9 cellular contexts compared by ENCODE assay signal in genomic region chr17:8123695-8124349, GRCh38. TPM values are rescaled to one million over a fixed set of nuclear protein-coding genes. Genes with fewer than 3 reads are reported as not detected.
DNase-seq lines count a peak whose midpoint lies in the region; TF ChIP-seq lines count a peak whose summit lies in the region.
"Had no signal": no experiment of that assay in that cellular context is flagged by ENCODE, and none has a peak within 500 bp of the region (broad histone marks: within the 10 kb centered on the region; RNA-seq: fewer than 3 reads in every experiment).

Gene HES7, minus strand, starts transcription at chr17:8124106. Its CDS starts 22 bp downstream, at chr17:8124084.

- in situ Hi-C loops in SK-MEL-5 (cut with HindIII; ENCODE audit: low pct_unique_long_range_greater_than_20kb, low sequenced_read_pairs) = no loop called here

- peaks cover 74% of the 10 kb centered on the region for H3K4me1 Mint-ChIP-seq in activated naive CD4-positive, alpha-beta T cell treated with anti-CD3 and anti-CD28 coated beads, Interleukin-2, amount 10 ng/mL, durations not matched to agents 7 days and 5 days

- H3K4me3 ChIP-seq in foreskin fibroblast (ENCODE audit: low read depth in 1 of 2, low read length in 2 of 2) (peak within 1 kb of the TSS; percentile 66 to 71), skin epidermis (peak within 1 kb of the TSS; percentile 22 to 65 (median 37))

- H3K27ac Mint-ChIP-seq in activated naive CD4-positive, alpha-beta T cell treated with anti-CD3 and anti-CD28 coated beads, Interleukin-2, amount 10 ng/mL, durations not matched to agents 7 days and 5 days = peak within 1 kb of the TSS; percentile 76

- TF ChIP-seq CTCF in foreskin fibroblast (IDR thresholded peaks at IDR 0.05; ENCODE audit: low read depth, low read length) = no peak

- H3K27ac ChIP-seq in skin epidermis = peak within 1 kb of the TSS in 2 of 21 experiments; percentile 5 to 13

- peaks cover 83% of the 10 kb centered on the region for H3K27me3 Mint-ChIP-seq in activated naive CD4-positive, alpha-beta T cell treated with anti-CD3 and anti-CD28 coated beads, Interleukin-2, amount 10 ng/mL, durations not matched to agents 7 days and 5 days

- DNase-seq in activated naive CD4-positive, alpha-beta T cell treated with anti-CD3 and anti-CD28 coated beads, Interleukin-2, amount 10 ng/mL, durations not matched to agents 7 days and 5 days = peak; percentile 36
- DNase-seq in activated naive CD4-positive, alpha-beta T cell treated with Interleukin-2 at 50 U/mL for 16 hours = no peak
- DNase-seq in SK-MEL-5 (ENCODE audit: low read depth, low spot score) (peak; percentile 32), foreskin fibroblast (peak in 1 of 2 donors; percentile 82), OCI-M2 (lab: John Stamatoyannopoulos, UW; ENCODE audit: unreplicated experiment) (no peak), cerebellar nuclear complex (lab: John Stamatoyannopoulos, UW) (no peak)
- DNase-seq in NK-92 treated with Interleukin-12 subunit alpha and Interleukin-12 subunit beta, amount 100 ng/mL, for 24 hours (lab: John Stamatoyannopoulos, UW) = no peak

- peak within 1 kb of the TSS; percentile 93 for H3K4me3 Mint-ChIP-seq in activated naive CD4-positive, alpha-beta T cell treated with anti-CD3 and anti-CD28 coated beads, Interleukin-2, amount 10 ng/mL, durations not matched to agents 7 days and 5 days

- peaks cover 5% of the 10 kb centered on the region for H3K36me3 Mint-ChIP-seq in activated naive CD4-positive, alpha-beta T cell treated with anti-CD3 and anti-CD28 coated beads, Interleukin-2, amount 10 ng/mL, durations not matched to agents 7 days and 5 days

- no peaks in the 10 kb centered on the region for H3K9me3 Mint-ChIP-seq in activated naive CD4-positive, alpha-beta T cell treated with anti-CD3 and anti-CD28 coated beads, Interleukin-2, amount 10 ng/mL, durations not matched to agents 7 days and 5 days

- CTCF ChIA-PET in activated naive CD4-positive, alpha-beta T cell treated with anti-CD3 and anti-CD28 coated beads, Interleukin-2, amount 10 ng/mL, durations not matched to agents 7 days and 5 days (lab: Charles Lee) = interaction anchor here (0.8 to 2.1 kb wide), 8 partner anchors 11 to 438 kb away, joined by 3 to 11 read pairs (median 4); no protein-coding TSS in a partner anchor

RNA-seq across cellular contexts. Expression of gene HES7, which starts in this region (rescaled TPM):
- total RNA-seq in SK-MEL-5 (2014; rRNA removed; shearing (Covaris generic)) = not detected in 2 replicates
- 0.54 TPM in 1 of 2 replicates, not detected in the other for polyA plus RNA-seq in SK-MEL-5 (2015; cell fraction: cytosol; rRNA removed)
- 3.5 and 4.4 TPM in 2 replicates for polyA plus RNA-seq in SK-MEL-5 (2015; cell fraction: nucleus; rRNA removed)
- total RNA-seq: glomerular endothelial cell had no signal

Comparison
In these comparisons a context has a peak if more than half of its experiments do, and no peak if none do; other contexts are left out.
1. DNase-seq: peak in activated naive CD4-positive, alpha-beta T cell treated with anti-CD3 and anti-CD28 coated beads, Interleukin-2, amount 10 ng/mL, durations not matched to agents 7 days and 5 days (single experiment) and SK-MEL-5 (single experiment); none in activated naive CD4-positive, alpha-beta T cell treated with Interleukin-2 at 50 U/mL for 16 hours (single experiment), NK-92 treated with Interleukin-12 subunit alpha and Interleukin-12 subunit beta, amount 100 ng/mL, for 24 hours (single experiment), OCI-M2 (single experiment) and cerebellar nuclear complex (0 of 2).